23 cellular contexts compared by ENCODE assay signal in genomic region chr13:39253774-39254173, GRCh38.
DNase-seq lines count a peak whose midpoint lies in the region; ATAC-seq and TF ChIP-seq lines count a peak whose summit lies in the region.
"Had no signal": no experiment of that assay in that cellular context is flagged by ENCODE, and none has a peak within 500 bp of the region (broad histone marks: within the 10 kb centered on the region; RNA-seq: fewer than 3 reads in every experiment).

No MANE protein-coding gene starts in this region.

- H3F3A ChIP-seq in SK-N-SH (replicated peaks; ENCODE audit: insufficient read depth) = no peaks in the 10 kb centered on the region

- H3K79me2 ChIP-seq in SK-N-SH (ENCODE audit: insufficient read depth) = no peaks in the 10 kb centered on the region

- no peak overlapping the region for H3K27ac ChIP-seq in SK-N-SH (ENCODE audit: low read depth in 2 of 2, low read length in 1 of 2)
- H3K27ac ChIP-seq: 22Rv1; adrenal gland; BLaER1 treated with 17β-estradiol and CSF1 and Interleukin-3, amounts not matched to agents 10 nM and 100 nM; lower lobe of right lung; uterus had no signal

- no peak; the same call in 2 of the 3 replicates for ATAC-seq in SK-N-SH treated with all-trans-retinoic acid at 6 μM for 48 hours
- ATAC-seq: lower lobe of right lung, PC-3, T-helper 17 cell had no signal

- no peaks in the 10 kb centered on the region for H4K20me1 ChIP-seq in SK-N-SH (ENCODE audit: insufficient read depth)
- H4K20me1 ChIP-seq: BLaER1 treated with 17β-estradiol and CSF1 and Interleukin-3, amounts not matched to agents 10 nM and 100 nM had no signal

- H3K9ac ChIP-seq in SK-N-SH = no peak overlapping the region
- no peak overlapping the region for H3K9ac ChIP-seq in adipocyte (ENCODE audit: low read length)
- H3K9ac ChIP-seq: BLaER1 treated with 17β-estradiol and CSF1 and Interleukin-3, amounts not matched to agents 10 nM and 100 nM had no signal

- H3K27me3 ChIP-seq in SK-N-SH (ENCODE audit: insufficient read depth) (no peaks in the 10 kb centered on the region), adipocyte (replicated peaks; ENCODE audit: control insufficient read depth, insufficient read depth, low read length) (no peaks in the 10 kb centered on the region)
- H3K27me3 ChIP-seq: adrenal gland; BLaER1 treated with 17β-estradiol and CSF1 and Interleukin-3, amounts not matched to agents 10 nM and 100 nM; uterus had no signal

- H3K9me3 ChIP-seq in SK-N-SH (no peaks in the 10 kb centered on the region), adipocyte (ENCODE audit: control insufficient read depth, low read length) (no peaks in the 10 kb centered on the region)
- H3K9me3 ChIP-seq: adrenal gland; BLaER1 treated with 17β-estradiol and CSF1 and Interleukin-3, amounts not matched to agents 10 nM and 100 nM; lower lobe of right lung; uterus had no signal

- 0 out of 2 replicates have a peak overlapping the region, but pooled peaks have one; percentile 29 for H2AFZ ChIP-seq in SK-N-SH (ENCODE audit: low read depth)

- CTCF ChIA-PET in SK-N-SH (lab: Yijun Ruan, JAX) = interaction anchor here (0.7 to 1.8 kb wide), 4 partner anchors 9 to 362 kb away, joined by 3 to 7 read pairs (median 4); no protein-coding TSS in a partner anchor

- TF ChIP-seq EP300 in SK-N-SH (IDR thresholded peaks at IDR 0.05; ENCODE audit: borderline replicate concordance in 1 of 2, low read depth in 1 of 2, low read length in 1 of 2) = no peak

- H3K36me3 ChIP-seq in SK-N-SH (replicated peaks in 1 of 2; ENCODE audit: control insufficient read depth in 1 of 2, insufficient read depth in 2 of 2, low read length in 1 of 2) (no peaks in the 10 kb centered on the region), adipocyte (ENCODE audit: control insufficient read depth, insufficient read depth, low read length, severe bottlenecking) (no peaks in the 10 kb centered on the region)
- H3K36me3 ChIP-seq: adrenal gland; BLaER1 treated with 17β-estradiol and CSF1 and Interleukin-3, amounts not matched to agents 10 nM and 100 nM; lower lobe of right lung; uterus had no signal

- WGBS in SK-N-SH (ENCODE audit: low lambda C conversion rate) = 2% methylated on average over 3 of the region's 3 CpGs

- H3K4me1 ChIP-seq in SK-N-SH (ENCODE audit: control insufficient read depth in 1 of 2, insufficient read depth in 2 of 2, low read depth in 1 of 2, low read length in 1 of 2) = no peaks in the 10 kb centered on the region; a peak in 2 of 4 replicates
- peaks cover 15% of the 10 kb centered on the region for H3K4me1 ChIP-seq in adipocyte (ENCODE audit: control insufficient read depth, insufficient read depth, low read length)
- H3K4me1 ChIP-seq: adrenal gland; BLaER1 treated with 17β-estradiol and CSF1 and Interleukin-3, amounts not matched to agents 10 nM and 100 nM; lower lobe of right lung; uterus had no signal

- H3K4me2 ChIP-seq in SK-N-SH = no peak overlapping the region
- H3K4me2 ChIP-seq: BLaER1 treated with 17β-estradiol and CSF1 and Interleukin-3, amounts not matched to agents 10 nM and 100 nM had no signal

- no peaks in the 10 kb centered on the region for H3K9me2 ChIP-seq in SK-N-SH

- TF ChIP-seq CTCF in SK-N-SH (IDR thresholded peaks at IDR 0.05) (no peak), fibroblast of pulmonary artery (IDR thresholded peaks at IDR 0.05; ENCODE audit: low read length, missing control alignments) (no peak)

- H3K4me3 ChIP-seq in SK-N-SH (ENCODE audit: low read depth in 2 of 2, low read length in 1 of 2) = no peak overlapping the region
- no peak overlapping the region for H3K4me3 ChIP-seq in adipocyte (ENCODE audit: low read length)
- no peak overlapping the region for H3K4me3 ChIP-seq in fibroblast of pulmonary artery (replicated peaks; ENCODE audit: low read depth, low read length)
- H3K4me3 ChIP-seq in skeletal muscle cell (ENCODE audit: low read depth, low read length) = no peak overlapping the region
- H3K4me3 ChIP-seq: adrenal gland; BLaER1 treated with 17β-estradiol and CSF1 and Interleukin-3, amounts not matched to agents 10 nM and 100 nM; lower lobe of right lung; uterus had no signal

- POLR2A ChIA-PET in SK-N-SH (lab: Yijun Ruan, JAX) = no interaction called here

- no peak for TF ChIP-seq RAD21 in SK-N-SH (IDR thresholded peaks at IDR 0.05; ENCODE audit: low read length)

- no peak for DNase-seq in SK-N-SH
- peak; percentile 60 for DNase-seq in adipocyte (ENCODE audit: low read depth)
- DNase-seq in fibroblast of pulmonary artery (ENCODE audit: low read depth) = peak; percentile 24
- DNase-seq in skeletal muscle cell (ENCODE audit: low read depth) = peak; percentile 11
- DNase-seq in COR-L47 (lab: John Stamatoyannopoulos, UW) = no peak
- no peak for DNase-seq in hippocampal formation (lab: John Stamatoyannopoulos, UW)
- DNase-seq in NCI-H774 (lab: John Stamatoyannopoulos, UW) = no peak
- DNase-seq: activated gamma-delta T cell; adrenal gland; central memory CD4-positive, alpha-beta T cell; hypothalamus; lower lobe of right lung; NCI-H187; NCI-H2227 treated with DMSO at 0.1 percent for 48 hours; nucleus accumbens; PC-3; SHP77 treated with DMSO at 0.1 percent for 48 hours; stimulated activated CD8-positive, alpha-beta memory T cell treated with anti-CD3 and anti-CD28 coated beads, Interleukin-4, amount 100 ng/mL, for 48 hours; T-helper 17 cell; uterus had no signal

TF ChIP-seq in SK-N-SH, 30 proteins besides CTCF, POLR2A, EP300 and RAD21 (continues in another document):
- TF ChIP-seq ELF1 (IDR thresholded peaks at IDR 0.05) = no peak
- no peak for TF ChIP-seq SIN3A (IDR thresholded peaks at IDR 0.05; ENCODE audit: borderline replicate concordance, low read depth, low read length)
- TF ChIP-seq RXRA (IDR thresholded peaks at IDR 0.05; ENCODE audit: borderline replicate concordance, low read depth) = no peak
- TF ChIP-seq POLR2AphosphoS5 (IDR thresholded peaks at IDR 0.05; ENCODE audit: low read depth, low read length) = no peak
- TF ChIP-seq REST (IDR thresholded peaks at IDR 0.05; ENCODE audit: low read depth, low read length) = no peak
- no peak for TF ChIP-seq MEF2A (IDR thresholded peaks at IDR 0.05; ENCODE audit: borderline replicate concordance, low read depth)
- TF ChIP-seq YY1 (IDR thresholded peaks at IDR 0.05; ENCODE audit: low read depth) = no peak

TF ChIP-seq in SK-N-SH treated with all-trans-retinoic acid at 6 μM for 48 hours, 23 proteins besides CTCF, POLR2A, EP300 and RAD21:
- TF ChIP-seq ESRRG (CRISPR knock-in tag; IDR thresholded peaks at IDR 0.05) (no peak), TOX (CRISPR knock-in tag; IDR thresholded peaks at IDR 0.05; ENCODE audit: borderline replicate concordance) (no peak), CSDC2 (CRISPR knock-in tag; IDR thresholded peaks at IDR 0.05) (no peak), CREB5 (CRISPR knock-in tag; IDR thresholded peaks at IDR 0.05; ENCODE audit: low read depth) (no peak), ARNTL (CRISPR knock-in tag; IDR thresholded peaks at IDR 0.05; ENCODE audit: borderline replicate concordance, low read depth) (no peak), CSRNP3 (CRISPR knock-in tag; IDR thresholded peaks at IDR 0.05) (no peak), RARB (CRISPR knock-in tag; IDR thresholded peaks at IDR 0.05) (no peak), ZNF8 (CRISPR knock-in tag; IDR thresholded peaks at IDR 0.05) (no peak), BACH2 (CRISPR knock-in tag; IDR thresholded peaks at IDR 0.05; ENCODE audit: borderline replicate concordance) (no peak), POU6F1 (CRISPR knock-in tag; IDR thresholded peaks at IDR 0.05; ENCODE audit: borderline replicate concordance, low read depth) (no peak), ZFP3 (CRISPR knock-in tag; IDR thresholded peaks at IDR 0.05) (no peak), ZNF565 (CRISPR knock-in tag; conservative IDR thresholded peaks at IDR 0.05; ENCODE audit: low read depth) (no peak), OSR1 (CRISPR knock-in tag; IDR thresholded peaks at IDR 0.05) (no peak), ZC3H10 (CRISPR knock-in tag; IDR thresholded peaks at IDR 0.05) (no peak), SNAI2 (CRISPR knock-in tag; IDR thresholded peaks at IDR 0.05) (no peak)

Comparison
In these comparisons a context has a peak if more than half of its experiments do, and no peak if none do; other contexts are left out.
1. DNase-seq: peak in adipocyte (single experiment), fibroblast of pulmonary artery (single experiment) and skeletal muscle cell (single experiment); none in SK-N-SH (single experiment), COR-L47 (single experiment), hippocampal formation (0 of 2) and NCI-H774 (single experiment).